Comparison of ENCODE assay signal across 8 cellular contexts in the genomic region with DNA sequence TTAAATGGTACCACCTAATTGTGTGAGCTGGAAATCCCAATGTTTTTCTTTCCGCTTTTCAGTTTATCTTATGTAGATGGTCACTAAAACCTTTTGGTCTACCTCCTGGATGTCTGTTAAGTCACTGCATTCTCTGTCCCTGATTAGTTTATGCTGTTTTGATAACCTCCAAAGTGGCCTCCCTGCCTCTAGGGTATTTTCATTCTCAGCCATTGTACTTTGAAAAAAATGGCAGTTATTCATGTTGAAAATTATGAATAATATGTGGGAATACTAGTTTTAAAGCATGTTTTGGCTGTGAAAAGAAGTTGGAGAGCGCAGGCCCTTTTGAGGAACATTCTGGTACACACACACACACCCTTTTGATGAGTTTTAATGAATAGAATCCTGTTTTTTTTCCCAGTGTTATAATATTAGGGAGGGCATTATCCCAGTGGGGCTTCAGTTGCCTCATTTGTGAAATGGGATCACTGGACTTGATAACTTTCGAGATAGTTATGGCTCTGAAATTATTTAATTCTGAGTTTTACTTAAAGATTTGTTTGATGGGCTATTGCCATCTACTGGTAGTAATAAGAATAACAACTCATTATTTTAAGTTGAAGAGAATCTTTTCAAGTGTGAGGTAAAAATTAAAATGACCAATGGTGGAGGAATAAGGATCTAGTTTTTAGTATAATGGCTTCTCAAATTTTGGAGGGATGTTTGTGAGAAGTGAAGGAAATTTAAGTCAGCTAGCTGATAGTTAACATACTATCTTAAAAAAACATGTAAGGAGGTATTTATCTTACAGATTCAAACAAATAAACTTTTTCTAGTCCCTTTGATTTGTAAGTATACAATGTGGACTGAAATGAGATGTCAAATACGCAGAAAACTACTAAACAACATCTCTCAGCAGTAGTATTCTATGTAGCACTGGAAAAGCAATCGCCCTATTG. TPM values are rescaled to one million over a fixed set of nuclear protein-coding genes. Genes with fewer than 3 reads are reported as not detected.
A peak's percentile ranks its signal among the peaks of the same experiment; 100 is the strongest.
DNase-seq lines count a peak whose midpoint lies in the region; ATAC-seq, FAIRE-seq and TF ChIP-seq lines count a peak whose summit lies in the region.

No MANE protein-coding gene starts in this region.

- H3K4me3 ChIP-seq in OCI-LY1 (ENCODE audit: low read depth, low read length, poor library complexity, severe bottlenecking) (no peak overlapping the region), pancreas (no peak overlapping the region)

- intact Hi-C loops in pancreas (cut with DNase I) = loop anchor here in 1 of 3 donors (10.0 kb wide), 1 partner anchor 229 kb away; no protein-coding TSS in a partner anchor

- peak; percentile 45 for TF ChIP-seq CTCF in AG09319 (IDR thresholded peaks at IDR 0.05; ENCODE audit: low read depth, low read length)
- peak; percentile 37 for TF ChIP-seq CTCF in GM13976 (IDR thresholded peaks at IDR 0.05; ENCODE audit: borderline replicate concordance, control extremely low read depth, extremely low read depth, insufficient read depth, missing control alignments)
- peak; percentile 91 for TF ChIP-seq CTCF in OCI-LY1 (IDR thresholded peaks at IDR 0.05; ENCODE audit: low read length)
- peak in 3 of 4 donors; percentile 16 to 56 (median 48) for TF ChIP-seq CTCF in pancreas (IDR thresholded peaks at IDR 0.05)

- peak overlapping the region; percentile 36 for H3K4me2 ChIP-seq in OCI-LY1 (ENCODE audit: low read length)

- H3F3A ChIP-seq in OCI-LY1 (ENCODE audit: insufficient read depth, low read length) = peaks cover 9% of the 10 kb centered on the region; the same call in 1 of the 2 replicates

- no peak overlapping the region for H2AFZ ChIP-seq in OCI-LY1 (ENCODE audit: low read length)

- H3K36me3 ChIP-seq in OCI-LY1 (ENCODE audit: insufficient read depth, low read length) (peaks cover 23% of the 10 kb centered on the region), pancreas (peaks cover 0 to 4% (median 0%) of the 10 kb centered on the region in 3 donors)

- H3K9me3 ChIP-seq in OCI-LY1 (ENCODE audit: low read length) (no peaks in the 10 kb centered on the region), pancreas (no peaks in the 10 kb centered on the region)

- no peaks in the 10 kb centered on the region for H3K9me2 ChIP-seq in OCI-LY1 (ENCODE audit: low read depth, low read length)

- in situ Hi-C loops in GM13976 (cut with MboI; ENCODE audit: low sequenced_read_pairs, unreplicated experiment) = loop anchor here (10.0 kb wide), 1 partner anchor 479 kb away; no protein-coding TSS in a partner anchor

- H3K4me1 ChIP-seq in OCI-LY1 (ENCODE audit: insufficient read depth, low read length, severe bottlenecking) = peaks cover 54% of the 10 kb centered on the region
- peaks cover 19 to 50% (median 46%) of the 10 kb centered on the region in 3 donors for H3K4me1 ChIP-seq in pancreas

- no peak for DNase-seq in AG09319 (ENCODE audit: extremely low read depth, low read depth)
- DNase-seq in GM13976 (ENCODE audit: low spot score) = peak; percentile 41
- no peak for DNase-seq in pancreas
- no peak for DNase-seq in activated gamma-delta T cell treated with Interleukin-2 at 50 U/mL for 16 hours

- H3K79me2 ChIP-seq in OCI-LY1 (ENCODE audit: insufficient read depth, low read length) = peaks cover 71% of the 10 kb centered on the region

- no peaks in the 10 kb centered on the region for H3K27me3 ChIP-seq in OCI-LY1 (ENCODE audit: insufficient read depth, low read length)
- no peaks in the 10 kb centered on the region for H3K27me3 ChIP-seq in pancreas

- peak overlapping the region; percentile 50 for H3K27ac ChIP-seq in OCI-LY1 (ENCODE audit: low read depth, low read length, poor library complexity, severe bottlenecking)
- peak overlapping the region in 2 of 4 donors; percentile 62 to 97 for H3K27ac ChIP-seq in pancreas

- WGBS in pancreas, 2 donors = 38 to 42% methylated on average over 5 of the region's 5 CpGs

- peak overlapping the region; percentile 0; the same call in 1 of the 2 replicates for H3K9ac ChIP-seq in OCI-LY1 (ENCODE audit: low read length)

- FAIRE-seq in endometrium (lab: Jason Lieb, UNC) (peak; percentile 95), pancreas (lab: Jason Lieb, UNC) (peak; percentile 94)

- no peak for ATAC-seq in pancreas
- no peak for ATAC-seq in HG03196 (IDR thresholded peaks at IDR 0.05; ENCODE audit: unreplicated experiment)
- no peak for ATAC-seq in GM21390 (IDR thresholded peaks at IDR 0.05; ENCODE audit: unreplicated experiment)

- no peaks in the 10 kb centered on the region for H4K20me1 ChIP-seq in OCI-LY1 (ENCODE audit: insufficient read depth, low read length)

RNA-seq across cellular contexts. Expression of gene FDX1, which starts 3.9 kb away (rescaled TPM):
- 10 to 100 TPM in 1 of 6 donors, 1 to 10 TPM in 5; 6.7 to 11.3 (median 8.3) TPM for total RNA-seq in pancreas
- 1 to 10 TPM; 7.1 to 8.6 TPM for polyA plus RNA-seq in pancreas

Comparison
In these comparisons a context has a peak if more than half of its experiments do, and no peak if none do; other contexts are left out.
1. CTCF ChIP-seq: peak in every context shown above with its lines; median percentile 91 in OCI-LY1; 48 in pancreas; 45 in AG09319; 37 in GM13976.